Comparison of ENCODE assay signal across 15 cellular contexts in the genomic region with DNA sequence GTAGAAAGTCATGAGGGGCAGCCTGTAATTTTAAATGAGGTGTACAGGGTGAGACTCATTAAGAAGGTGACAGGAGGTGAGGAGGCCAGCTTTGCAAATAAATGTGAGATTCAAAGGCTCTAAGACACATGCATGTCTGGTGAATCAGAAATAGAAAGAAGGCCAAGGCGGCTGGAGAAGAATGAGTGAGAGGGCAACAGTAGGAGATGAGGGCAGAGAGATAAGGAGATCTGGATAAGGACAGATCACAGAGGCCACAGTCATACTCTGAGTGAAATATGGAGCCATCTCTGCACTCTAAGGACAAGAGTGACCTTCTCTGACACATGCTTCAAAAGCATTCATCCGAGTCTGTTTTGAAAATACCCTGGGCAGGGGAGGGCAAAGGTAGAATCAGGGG.
DNase-seq lines count a peak whose midpoint lies in the region; ATAC-seq and FAIRE-seq lines count a peak whose summit lies in the region.
"Had no signal": no experiment of that assay in that cellular context is flagged by ENCODE, and none has a peak within 500 bp of the region (broad histone marks: within the 10 kb centered on the region; RNA-seq: fewer than 3 reads in every experiment).

No MANE protein-coding gene starts in this region.

- H3K4me1 Mint-ChIP-seq in stimulated activated effector memory CD8-positive, alpha-beta T cell treated with anti-CD3 and anti-CD28 coated beads, Interleukin-12 subunit alpha, Interleukin-12 subunit beta, amount 100 ng/mL, for 72 hours = no peaks in the 10 kb centered on the region
- no peaks in the 10 kb centered on the region for H3K4me1 Mint-ChIP-seq in activated naive CD8-positive, alpha-beta T cell treated with anti-CD3 and anti-CD28 coated beads for 36 hours
- H3K4me1 Mint-ChIP-seq: B cell; CD4-positive, CD25-positive, alpha-beta regulatory T cell had no signal

- no peak overlapping the region for H3K4me3 Mint-ChIP-seq in stimulated activated effector memory CD8-positive, alpha-beta T cell treated with anti-CD3 and anti-CD28 coated beads, Interleukin-12 subunit alpha, Interleukin-12 subunit beta, amount 100 ng/mL, for 72 hours
- H3K4me3 Mint-ChIP-seq in activated naive CD8-positive, alpha-beta T cell treated with anti-CD3 and anti-CD28 coated beads for 36 hours = no peak overlapping the region
- H3K4me3 Mint-ChIP-seq: B cell; CD4-positive, CD25-positive, alpha-beta regulatory T cell; CD8-positive, alpha-beta T cell; HFFc6 had no signal

- peaks cover 8% of the 10 kb centered on the region for H3K27me3 Mint-ChIP-seq in activated naive CD8-positive, alpha-beta T cell treated with anti-CD3 and anti-CD28 coated beads for 36 hours
- H3K27me3 Mint-ChIP-seq: CD4-positive, CD25-positive, alpha-beta regulatory T cell had no signal

- H3K27ac Mint-ChIP-seq in stimulated activated effector memory CD8-positive, alpha-beta T cell treated with anti-CD3 and anti-CD28 coated beads, Interleukin-12 subunit alpha, Interleukin-12 subunit beta, amount 100 ng/mL, for 72 hours = no peak overlapping the region
- H3K27ac Mint-ChIP-seq in activated naive CD8-positive, alpha-beta T cell treated with anti-CD3 and anti-CD28 coated beads for 36 hours = no peak overlapping the region
- H3K27ac Mint-ChIP-seq: B cell; CD4-positive, CD25-positive, alpha-beta regulatory T cell; CD8-positive, alpha-beta T cell; HFFc6 had no signal

- FAIRE-seq in RCC 7860 (lab: Jason Lieb, UNC) = no peak
- FAIRE-seq: G401.6, GM12892 had no signal

- H3K9me3 Mint-ChIP-seq in stimulated activated effector memory CD8-positive, alpha-beta T cell treated with anti-CD3 and anti-CD28 coated beads, Interleukin-12 subunit alpha, Interleukin-12 subunit beta, amount 100 ng/mL, for 72 hours = no peaks in the 10 kb centered on the region
- H3K9me3 Mint-ChIP-seq in activated naive CD8-positive, alpha-beta T cell treated with anti-CD3 and anti-CD28 coated beads for 36 hours = no peaks in the 10 kb centered on the region
- H3K9me3 Mint-ChIP-seq: CD4-positive, CD25-positive, alpha-beta regulatory T cell; CD8-positive, alpha-beta T cell; HFFc6 had no signal

- peak; percentile 14 for DNase-seq in RCC 7860 (ENCODE audit: low spot score)
- DNase-seq in islet precursor cell = peak; percentile 61
- DNase-seq in stimulated activated effector memory CD8-positive, alpha-beta T cell treated with anti-CD3 and anti-CD28 coated beads, Interleukin-12 subunit alpha, Interleukin-12 subunit beta, amount 100 ng/mL, for 72 hours (ENCODE audit: low spot score in 2 of 2) = no peak
- DNase-seq in activated naive CD8-positive, alpha-beta T cell treated with anti-CD3 and anti-CD28 coated beads for 36 hours = no peak
- DNase-seq in amniotic stem cell (lab: John Stamatoyannopoulos, UW) = no peak
- DNase-seq: CD4-positive, CD25-positive, alpha-beta regulatory T cell; CD8-positive, alpha-beta T cell; DMS153; DND-41; GM23248; HFFc6 had no signal

- peak; percentile 13 for ATAC-seq in stimulated activated effector memory CD8-positive, alpha-beta T cell treated with anti-CD3 and anti-CD28 coated beads, Interleukin-12 subunit alpha, Interleukin-12 subunit beta, amount 100 ng/mL, for 72 hours
- ATAC-seq in HG02840 (IDR thresholded peaks at IDR 0.05; ENCODE audit: low FRiP score, unreplicated experiment) = no peak
- ATAC-seq: CD8-positive, alpha-beta T cell had no signal

- H3K36me3 Mint-ChIP-seq in stimulated activated effector memory CD8-positive, alpha-beta T cell treated with anti-CD3 and anti-CD28 coated beads, Interleukin-12 subunit alpha, Interleukin-12 subunit beta, amount 100 ng/mL, for 72 hours = no peaks in the 10 kb centered on the region
- no peaks in the 10 kb centered on the region for H3K36me3 Mint-ChIP-seq in activated naive CD8-positive, alpha-beta T cell treated with anti-CD3 and anti-CD28 coated beads for 36 hours
- H3K36me3 Mint-ChIP-seq: CD4-positive, CD25-positive, alpha-beta regulatory T cell; CD8-positive, alpha-beta T cell had no signal

Comparison
In these comparisons a context has a peak if more than half of its experiments do, and no peak if none do; other contexts are left out.
1. DNase-seq: peak in RCC 7860 (single experiment) and islet precursor cell (single experiment); none in stimulated activated effector memory CD8-positive, alpha-beta T cell treated with anti-CD3 and anti-CD28 coated beads, Interleukin-12 subunit alpha, Interleukin-12 subunit beta, amount 100 ng/mL, for 72 hours (0 of 2), activated naive CD8-positive, alpha-beta T cell treated with anti-CD3 and anti-CD28 coated beads for 36 hours (single experiment) and amniotic stem cell (single experiment).